ENCODE assay signal across 8 cellular contexts in genomic region chrX:14029425-14030247, GRCh38. TPM values are rescaled to one million over a fixed set of nuclear protein-coding genes. Genes with fewer than 3 reads are reported as not detected.
DNase-seq lines count a peak whose midpoint lies in the region; ATAC-seq, FAIRE-seq and TF ChIP-seq lines count a peak whose summit lies in the region.

A gene with protein sequence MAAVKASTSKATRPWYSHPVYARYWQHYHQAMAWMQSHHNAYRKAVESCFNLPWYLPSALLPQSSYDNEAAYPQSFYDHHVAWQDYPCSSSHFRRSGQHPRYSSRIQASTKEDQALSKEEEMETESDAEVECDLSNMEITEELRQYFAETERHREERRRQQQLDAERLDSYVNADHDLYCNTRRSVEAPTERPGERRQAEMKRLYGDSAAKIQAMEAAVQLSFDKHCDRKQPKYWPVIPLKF (minus strand): TSS chrX:14029892. CDS start chrX:14021478, 8,414 bp downstream.

- no peaks in the 10 kb centered on the region for H4K20me1 ChIP-seq in fibroblast of lung (ENCODE audit: control insufficient read depth, extremely low read depth, insufficient read depth, low read length)

- no peaks in the 10 kb centered on the region for H3K9me3 Mint-ChIP-seq in activated T-helper 1 cell treated with anti-CD3 and anti-CD28 coated beads, Interleukin-12 subunit alpha, Interleukin-12 subunit beta, Interleukin-2, Interleukin-4 antibody, amounts not matched to agents 30 ng/mL and 10 ng/mL and 1 ng/mL, durations not matched to agents 14 hours and 24 hours and 36 hours
- H3K9me3 Mint-ChIP-seq in naive thymus-derived CD4-positive, alpha-beta T cell = peaks cover 0 to 2% (median 0%) of the 10 kb centered on the region in 11 donors
- H3K9me3 Mint-ChIP-seq in stimulated activated naive B cell treated with anti-CD40 and anti-IgM and Interleukin-4, amounts not matched to agents 10 μg/mL and 1 μg/mL and 100 μg/mL, for 72 hours = no peaks in the 10 kb centered on the region

- no peaks in the 10 kb centered on the region for H3K9me3 ChIP-seq in fibroblast of lung (ENCODE audit: control insufficient read depth, insufficient read depth, low read depth, low read length)
- H3K9me3 ChIP-seq in naive thymus-derived CD4-positive, alpha-beta T cell (ENCODE audit: control insufficient read depth in 2 of 3, low read length in 3 of 3) = no peaks in the 10 kb centered on the region

- peaks cover 5% of the 10 kb centered on the region for H3K36me3 Mint-ChIP-seq in activated T-helper 1 cell treated with anti-CD3 and anti-CD28 coated beads, Interleukin-12 subunit alpha, Interleukin-12 subunit beta, Interleukin-2, Interleukin-4 antibody, amounts not matched to agents 30 ng/mL and 10 ng/mL and 1 ng/mL, durations not matched to agents 14 hours and 24 hours and 36 hours (ENCODE audit: low read depth)
- peaks cover 0 to 7% (median 0%) of the 10 kb centered on the region in 5 donors for H3K36me3 Mint-ChIP-seq in naive thymus-derived CD4-positive, alpha-beta T cell
- peaks cover 0 to 3% of the 10 kb centered on the region in 2 donors for H3K36me3 Mint-ChIP-seq in stimulated activated naive B cell treated with anti-CD40 and anti-IgM and Interleukin-4, amounts not matched to agents 10 μg/mL and 1 μg/mL and 100 μg/mL, for 72 hours

- H3K4me1 Mint-ChIP-seq in activated T-helper 1 cell treated with anti-CD3 and anti-CD28 coated beads, Interleukin-12 subunit alpha, Interleukin-12 subunit beta, Interleukin-2, Interleukin-4 antibody, amounts not matched to agents 30 ng/mL and 10 ng/mL and 1 ng/mL, durations not matched to agents 14 hours and 24 hours and 36 hours (ENCODE audit: low read depth) = peaks cover 37% of the 10 kb centered on the region
- peaks cover 9 to 51% (median 41%) of the 10 kb centered on the region in 7 donors for H3K4me1 Mint-ChIP-seq in naive thymus-derived CD4-positive, alpha-beta T cell
- peaks cover 9 to 17% of the 10 kb centered on the region in 2 donors for H3K4me1 Mint-ChIP-seq in stimulated activated naive B cell treated with anti-CD40 and anti-IgM and Interleukin-4, amounts not matched to agents 10 μg/mL and 1 μg/mL and 100 μg/mL, for 72 hours

- POLR2A ChIA-PET in naive thymus-derived CD4-positive, alpha-beta T cell (lab: Charles Lee) = interaction anchor here (0.6 to 2.7 kb wide), 11 partner anchors 9 to 1079 kb away, joined by 3 to 27 read pairs (median 3); partner anchors contain the start of genes OFD1, RAB9A, TCEANC and TRAPPC2

- peaks cover 2% of the 10 kb centered on the region for H3K27me3 ChIP-seq in fibroblast of lung (ENCODE audit: control insufficient read depth, insufficient read depth, low read length)
- H3K27me3 ChIP-seq in naive thymus-derived CD4-positive, alpha-beta T cell (ENCODE audit: control insufficient read depth in 2 of 2, insufficient read depth in 2 of 2, low read length in 2 of 2) = no peaks in the 10 kb centered on the region

- peak; percentile 90 for DNase-seq in DMS53 (lab: John Stamatoyannopoulos, UW)
- DNase-seq in KG1 (lab: John Stamatoyannopoulos, UW) = peak; percentile 8
- DNase-seq in RCC 7860 (ENCODE audit: low spot score) = peak; percentile 67
- peak; percentile 81 for DNase-seq in activated T-helper 1 cell treated with anti-CD3 and anti-CD28 coated beads, Interleukin-12 subunit alpha, Interleukin-12 subunit beta, Interleukin-2, Interleukin-4 antibody, amounts not matched to agents 30 ng/mL and 10 ng/mL and 1 ng/mL, durations not matched to agents 14 hours and 24 hours and 36 hours (ENCODE audit: low spot score)
- peak; percentile 91 to 92 for DNase-seq in fibroblast of lung (ENCODE audit: low read depth in 2 of 2)
- peak; percentile 72 to 93 (median 87) for DNase-seq in naive thymus-derived CD4-positive, alpha-beta T cell
- peak; percentile 87 for DNase-seq in stimulated activated naive B cell treated with anti-CD40 and anti-IgM and Interleukin-4, amounts not matched to agents 10 μg/mL and 1 μg/mL and 100 μg/mL, for 72 hours

- intact Hi-C loops in activated T-helper 1 cell treated with anti-CD3 and anti-CD28 coated beads, Interleukin-12 subunit alpha, Interleukin-12 subunit beta, Interleukin-2, Interleukin-4 antibody, amounts not matched to agents 30 ng/mL and 10 ng/mL and 1 ng/mL, durations not matched to agents 14 hours and 24 hours and 36 hours (cut with micrococcal nuclease) = loop anchor here (1.0 to 10.0 kb wide), 12 partner anchors 287 to 1828 kb away; partner anchors contain the start of genes FANCB, MOSPD2, PIGA and PRPS2
- intact Hi-C loops in naive thymus-derived CD4-positive, alpha-beta T cell (cut with micrococcal nuclease) = loop anchor here (1.0 to 10.0 kb wide), 17 partner anchors 132 to 1648 kb away; partner anchors contain the start of genes FANCB (in 2 of the 2), MOSPD2 (in 2 of the 2), OFD1 (in 2 of the 2) and PIGA (in 2 of the 2)

- CTCF ChIA-PET in naive thymus-derived CD4-positive, alpha-beta T cell (lab: Charles Lee) = interaction anchor here (0.6 to 1.6 kb wide), 4 partner anchors 295 to 1078 kb away, joined by 3 to 7 read pairs (median 4); partner anchors contain the start of genes OFD1 and TRAPPC2

- peak within 1 kb of the TSS; percentile 95 for H3K4me2 ChIP-seq in fibroblast of lung (ENCODE audit: extremely low read depth, insufficient read depth, low read length)

- peaks cover 9% of the 10 kb centered on the region for H3K4me1 ChIP-seq in fibroblast of lung (ENCODE audit: control insufficient read depth, extremely low read depth, insufficient read depth, low read length)
- peaks cover 19 to 26% of the 10 kb centered on the region in 2 donors for H3K4me1 ChIP-seq in naive thymus-derived CD4-positive, alpha-beta T cell (ENCODE audit: control insufficient read depth in 2 of 2, insufficient read depth in 2 of 2, low read length in 2 of 2)

- peak within 1 kb of the TSS; percentile 85 for H3K27ac ChIP-seq in fibroblast of lung (ENCODE audit: insufficient read depth, low read length)
- H3K27ac ChIP-seq in naive thymus-derived CD4-positive, alpha-beta T cell (ENCODE audit: low read depth, low read length) = peak within 1 kb of the TSS; percentile 90

- peak within 1 kb of the TSS; percentile 21 for H2AFZ ChIP-seq in fibroblast of lung (ENCODE audit: low read length)

- no peaks in the 10 kb centered on the region for H3K79me2 ChIP-seq in fibroblast of lung (ENCODE audit: control insufficient read depth, insufficient read depth, low read length)

- ATAC-seq in GM21717 (IDR thresholded peaks at IDR 0.05; ENCODE audit: unreplicated experiment) = peak; percentile 85
- ATAC-seq in naive thymus-derived CD4-positive, alpha-beta T cell = peak; percentile 97
- peak; percentile 93 to 95 for ATAC-seq in stimulated activated naive B cell treated with anti-CD40 and anti-IgM and Interleukin-4, amounts not matched to agents 10 μg/mL and 1 μg/mL and 100 μg/mL, for 72 hours (replicated peaks)

- peak; percentile 74 for FAIRE-seq in RCC 7860 (lab: Jason Lieb, UNC)

- TF ChIP-seq CTCF in fibroblast of lung (conservative IDR thresholded peaks at IDR 0.05 in 1 of 2, IDR thresholded peaks at IDR 0.05 in 1 of 2; ENCODE audit: low read depth in 1 of 2, low read length in 2 of 2) = no peak

- no peaks in the 10 kb centered on the region for H3K27me3 Mint-ChIP-seq in activated T-helper 1 cell treated with anti-CD3 and anti-CD28 coated beads, Interleukin-12 subunit alpha, Interleukin-12 subunit beta, Interleukin-2, Interleukin-4 antibody, amounts not matched to agents 30 ng/mL and 10 ng/mL and 1 ng/mL, durations not matched to agents 14 hours and 24 hours and 36 hours (ENCODE audit: insufficient read depth)
- H3K27me3 Mint-ChIP-seq in naive thymus-derived CD4-positive, alpha-beta T cell = peaks cover 0 to 2% (median 0%) of the 10 kb centered on the region in 5 donors
- H3K27me3 Mint-ChIP-seq in stimulated activated naive B cell treated with anti-CD40 and anti-IgM and Interleukin-4, amounts not matched to agents 10 μg/mL and 1 μg/mL and 100 μg/mL, for 72 hours = peaks cover 0 to 10% of the 10 kb centered on the region in 2 donors

- peak within 1 kb of the TSS; percentile 100 for H3K27ac Mint-ChIP-seq in activated T-helper 1 cell treated with anti-CD3 and anti-CD28 coated beads, Interleukin-12 subunit alpha, Interleukin-12 subunit beta, Interleukin-2, Interleukin-4 antibody, amounts not matched to agents 30 ng/mL and 10 ng/mL and 1 ng/mL, durations not matched to agents 14 hours and 24 hours and 36 hours
- peak within 1 kb of the TSS; percentile 91 to 100 (median 96) for H3K27ac Mint-ChIP-seq in naive thymus-derived CD4-positive, alpha-beta T cell
- H3K27ac Mint-ChIP-seq in stimulated activated naive B cell treated with anti-CD40 and anti-IgM and Interleukin-4, amounts not matched to agents 10 μg/mL and 1 μg/mL and 100 μg/mL, for 72 hours = peak within 1 kb of the TSS; percentile 98

- H3K4me3 Mint-ChIP-seq in activated T-helper 1 cell treated with anti-CD3 and anti-CD28 coated beads, Interleukin-12 subunit alpha, Interleukin-12 subunit beta, Interleukin-2, Interleukin-4 antibody, amounts not matched to agents 30 ng/mL and 10 ng/mL and 1 ng/mL, durations not matched to agents 14 hours and 24 hours and 36 hours = peak within 1 kb of the TSS; percentile 99
- H3K4me3 Mint-ChIP-seq in naive thymus-derived CD4-positive, alpha-beta T cell = peak within 1 kb of the TSS; percentile 80 to 100 (median 94)
- peak within 1 kb of the TSS; percentile 91 to 95 for H3K4me3 Mint-ChIP-seq in stimulated activated naive B cell treated with anti-CD40 and anti-IgM and Interleukin-4, amounts not matched to agents 10 μg/mL and 1 μg/mL and 100 μg/mL, for 72 hours

- peak within 1 kb of the TSS; percentile 77 for H3K9ac ChIP-seq in fibroblast of lung (ENCODE audit: insufficient read depth, low read length)

- peak within 1 kb of the TSS; percentile 70 to 82 (median 76) for H3K4me3 ChIP-seq in fibroblast of lung (replicated peaks in 1 of 4; ENCODE audit: control extremely low read depth in 1 of 4, insufficient read depth in 1 of 4, low read depth in 3 of 4, low read length in 4 of 4)
- H3K4me3 ChIP-seq in naive thymus-derived CD4-positive, alpha-beta T cell (ENCODE audit: low read length) = peak within 1 kb of the TSS; percentile 60

- no peaks in the 10 kb centered on the region for H3K36me3 ChIP-seq in fibroblast of lung (ENCODE audit: control insufficient read depth, insufficient read depth, low read length)
- H3K36me3 ChIP-seq in naive thymus-derived CD4-positive, alpha-beta T cell (ENCODE audit: control insufficient read depth in 2 of 3, insufficient read depth in 3 of 3, low read length in 3 of 3) = peaks cover 0 to 3% (median 0%) of the 10 kb centered on the region in 3 experiments

RNA-seq across cellular contexts. Expression of the gene that starts here (rescaled TPM):
- 15.6 and 17.7 TPM in 2 replicates for total RNA-seq in activated T-helper 1 cell treated with anti-CD3 and anti-CD28 coated beads, Interleukin-12 subunit alpha, Interleukin-12 subunit beta, Interleukin-2, Interleukin-4 antibody, amounts not matched to agents 30 ng/mL and 10 ng/mL and 1 ng/mL, durations not matched to agents 14 hours and 24 hours and 36 hours
- 11.3 and 20.1 TPM in 2 replicates for total RNA-seq in fibroblast of lung
- 18.2 and 20.9 TPM in 2 replicates for polyA plus RNA-seq in fibroblast of lung
- polyA plus RNA-seq in fibroblast of lung (2012) = 13.9 and 17.2 TPM in 2 replicates
- polyA minus RNA-seq in fibroblast of lung (ENCODE audit: low replicate concordance) = 5.0 and 8.4 TPM in 2 replicates
- 10 to 100 TPM in 4 of 5 experiments, 1 to 10 TPM in 1; 9.7 to 20.4 (median 11.7) TPM for total RNA-seq in naive thymus-derived CD4-positive, alpha-beta T cell
- 10 to 100 TPM; 32.7 to 35.8 TPM for polyA plus RNA-seq in naive thymus-derived CD4-positive, alpha-beta T cell

Comparison
In these comparisons a context has a peak if more than half of its experiments do, and no peak if none do; other contexts are left out.
1. Peak in every context shown above with its lines: DNase-seq, ATAC-seq, H3K4me3 ChIP-seq and H3K27ac ChIP-seq.
2. DNase-seq: peak in every context shown above with its lines; median percentile 92 in fibroblast of lung; 90 in DMS53; 87 in naive thymus-derived CD4-positive, alpha-beta T cell; 87 in stimulated activated naive B cell treated with anti-CD40 and anti-IgM and Interleukin-4, amounts not matched to agents 10 μg/mL and 1 μg/mL and 100 μg/mL, for 72 hours; 81 in activated T-helper 1 cell treated with anti-CD3 and anti-CD28 coated beads, Interleukin-12 subunit alpha, Interleukin-12 subunit beta, Interleukin-2, Interleukin-4 antibody, amounts not matched to agents 30 ng/mL and 10 ng/mL and 1 ng/mL, durations not matched to agents 14 hours and 24 hours and 36 hours; 67 in RCC 7860; 8 in KG1.